ENCODE assay signal across 1 cellular context in genomic region chr1:160630523-160631087, GRCh38.
TF ChIP-seq lines count a peak whose summit lies in the region.

No MANE protein-coding gene starts in this region.

TF ChIP-seq in SK-N-SH treated with all-trans-retinoic acid at 6 μM for 48 hours, 23 proteins besides CTCF, POLR2A, EP300 and RAD21 (continued from another document):
- TF ChIP-seq, protein P1, sequence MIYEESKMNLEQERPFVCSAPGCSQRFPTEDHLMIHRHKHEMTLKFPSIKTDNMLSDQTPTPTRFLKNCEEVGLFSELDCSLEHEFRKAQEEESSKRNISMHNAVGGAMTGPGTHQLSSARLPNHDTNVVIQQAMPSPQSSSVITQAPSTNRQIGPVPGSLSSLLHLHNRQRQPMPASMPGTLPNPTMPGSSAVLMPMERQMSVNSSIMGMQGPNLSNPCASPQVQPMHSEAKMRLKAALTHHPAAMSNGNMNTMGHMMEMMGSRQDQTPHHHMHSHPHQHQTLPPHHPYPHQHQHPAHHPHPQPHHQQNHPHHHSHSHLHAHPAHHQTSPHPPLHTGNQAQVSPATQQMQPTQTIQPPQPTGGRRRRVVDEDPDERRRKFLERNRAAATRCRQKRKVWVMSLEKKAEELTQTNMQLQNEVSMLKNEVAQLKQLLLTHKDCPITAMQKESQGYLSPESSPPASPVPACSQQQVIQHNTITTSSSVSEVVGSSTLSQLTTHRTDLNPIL (CRISPR knock-in tag; IDR thresholded peaks at IDR 0.05; ENCODE audit: low read depth) = no peak
- no peak for TF ChIP-seq ZFP30 (CRISPR knock-in tag; IDR thresholded peaks at IDR 0.05)
- TF ChIP-seq ZC3H10 (CRISPR knock-in tag; IDR thresholded peaks at IDR 0.05) = no peak
- TF ChIP-seq TSHZ2 (CRISPR knock-in tag; IDR thresholded peaks at IDR 0.05) = no peak
- TF ChIP-seq RARB (CRISPR knock-in tag; IDR thresholded peaks at IDR 0.05) = no peak
